1 cellular context compared by ENCODE assay signal in genomic region chr19:52028027-52028779, GRCh38.
TF ChIP-seq lines count a peak whose summit lies in the region.

ZNF614 (minus strand) TSS chr19:52028379; CDS start chr19:52025745, 2,634 bp downstream.

TF ChIP-seq in HepG2, 621 proteins besides CTCF, POLR2A, EP300 and RAD21 (continued from another document and continues in another):
- TF ChIP-seq PRDM10 (CRISPR knock-in tag; IDR thresholded peaks at IDR 0.05; ENCODE audit: low read depth) (0 out of 2 replicates have a peak, but pooled peaks have one; percentile 22), ZNF570 (CRISPR knock-in tag; IDR thresholded peaks at IDR 0.05; ENCODE audit: borderline replicate concordance) (0 out of 2 replicates have a peak, but pooled peaks have one; percentile 55), ZNF18 (CRISPR knock-in tag; IDR thresholded peaks at IDR 0.05; ENCODE audit: insufficient replicate concordance) (no peak), HOXA5 (CRISPR knock-in tag; IDR thresholded peaks at IDR 0.05) (peak; percentile 70; the same call in 1 of the 2 replicates), GRHL1 (CRISPR knock-in tag; conservative IDR thresholded peaks at IDR 0.05) (no peak), ZNF180 (CRISPR knock-in tag; IDR thresholded peaks at IDR 0.05; ENCODE audit: borderline replicate concordance, low read depth) (no peak), ZNF557 (CRISPR knock-in tag; IDR thresholded peaks at IDR 0.05) (no peak), MEIS2 (CRISPR knock-in tag; IDR thresholded peaks at IDR 0.05) (peak; percentile 59; the same call in 1 of the 2 replicates), E2F2 (CRISPR knock-in tag; IDR thresholded peaks at IDR 0.05; ENCODE audit: borderline replicate concordance) (no peak), ZMYM3 (CRISPR knock-in tag; IDR thresholded peaks at IDR 0.05) (no peak), EED (CRISPR knock-in tag; IDR thresholded peaks at IDR 0.05) (peak; percentile 93), NFE2L1 (CRISPR knock-in tag; IDR thresholded peaks at IDR 0.05; ENCODE audit: borderline replicate concordance) (no peak; the same call in 1 of the 2 replicates), SKI (IDR thresholded peaks at IDR 0.05; ENCODE audit: partially characterized antibody) (no peak), NCOA1 (CRISPR knock-in tag; IDR thresholded peaks at IDR 0.05) (peak; percentile 80; the same call in 1 of the 2 replicates), ZNF891 (CRISPR knock-in tag; IDR thresholded peaks at IDR 0.05) (0 out of 2 replicates have a peak, but pooled peaks have one; percentile 61), ZNF263 (CRISPR knock-in tag; IDR thresholded peaks at IDR 0.05) (peak; percentile 66), ZNF761 (CRISPR knock-in tag; conservative IDR thresholded peaks at IDR 0.05) (0 out of 2 replicates have a peak, but pooled peaks have one; percentile 37), ZBTB7B (CRISPR knock-in tag; IDR thresholded peaks at IDR 0.05) (no peak), TCF7L2 (IDR thresholded peaks at IDR 0.05; ENCODE audit: low read depth, low read length) (no peak), MBD4 (IDR thresholded peaks at IDR 0.05; ENCODE audit: borderline replicate concordance, low read length) (no peak), ZNF205 (CRISPR knock-in tag; IDR thresholded peaks at IDR 0.05) (peak; percentile 52; the same call in 1 of the 2 replicates), ZNF160 (CRISPR knock-in tag; IDR thresholded peaks at IDR 0.05) (0 out of 2 replicates have a peak, but pooled peaks have one; percentile 39), PREB (CRISPR knock-in tag; IDR thresholded peaks at IDR 0.05) (no peak), IKZF1 (IDR thresholded peaks at IDR 0.05) (no peak), ZBTB34 (CRISPR knock-in tag; IDR thresholded peaks at IDR 0.05) (peak; percentile 71), ZNF747 (CRISPR knock-in tag; IDR thresholded peaks at IDR 0.05; ENCODE audit: borderline replicate concordance) (peak; percentile 94; the same call in 1 of the 2 replicates), PLSCR1 (CRISPR knock-in tag; IDR thresholded peaks at IDR 0.05; ENCODE audit: borderline replicate concordance) (no peak), ZBTB42 (CRISPR knock-in tag; IDR thresholded peaks at IDR 0.05) (no peak), ZNF567 (CRISPR knock-in tag; IDR thresholded peaks at IDR 0.05; ENCODE audit: borderline replicate concordance) (no peak), GLMP (CRISPR knock-in tag; IDR thresholded peaks at IDR 0.05; ENCODE audit: borderline replicate concordance) (no peak), ATF6 (CRISPR knock-in tag; conservative IDR thresholded peaks at IDR 0.05) (no peak), ZNF513 (CRISPR knock-in tag; conservative IDR thresholded peaks at IDR 0.05) (no peak), TFE3 (CRISPR knock-in tag; IDR thresholded peaks at IDR 0.05) (peak; percentile 14; the same call in 1 of the 2 replicates), PITX1 (CRISPR knock-in tag; IDR thresholded peaks at IDR 0.05) (peak; percentile 68; the same call in 1 of the 2 replicates), BHLHE40 (IDR thresholded peaks at IDR 0.05; ENCODE audit: low read length) (no peak), JARID2 (CRISPR knock-in tag; IDR thresholded peaks at IDR 0.05; ENCODE audit: insufficient replicate concordance) (no peak), ZNF331 (CRISPR knock-in tag; IDR thresholded peaks at IDR 0.05) (peak; percentile 58), ZNF652 (CRISPR knock-in tag; IDR thresholded peaks at IDR 0.05; ENCODE audit: borderline replicate concordance, low read depth) (no peak), PBX3 (CRISPR knock-in tag; IDR thresholded peaks at IDR 0.05; ENCODE audit: borderline replicate concordance) (no peak), SP5 (CRISPR knock-in tag; IDR thresholded peaks at IDR 0.05; ENCODE audit: borderline replicate concordance, low read depth) (no peak), NFYC (CRISPR knock-in tag; IDR thresholded peaks at IDR 0.05) (no peak)
